32 cellular contexts compared by ENCODE assay signal in genomic region chrX:1685460-1685859, GRCh38.
DNase-seq lines count a peak whose midpoint lies in the region; ATAC-seq, FAIRE-seq and TF ChIP-seq lines count a peak whose summit lies in the region.
"Had no signal": no experiment of that assay in that cellular context is flagged by ENCODE, and none has a peak within 500 bp of the region (broad histone marks: within the 10 kb centered on the region; RNA-seq: fewer than 3 reads in every experiment).

No MANE protein-coding gene starts in this region.

- no peak overlapping the region for H3K4me2 ChIP-seq in GM12878 (ENCODE audit: control insufficient read depth, insufficient read depth)

- no peak for ATAC-seq in GM12878
- no peak for ATAC-seq in HG02759 (IDR thresholded peaks at IDR 0.05; ENCODE audit: unreplicated experiment)
- ATAC-seq: activated CD8-positive, alpha-beta T cell treated with anti-CD3 and anti-CD28 coated beads for 36 hours; left lung; stimulated activated naive CD8-positive, alpha-beta T cell treated with anti-CD3 and anti-CD28 coated beads, Interleukin-15, amount 100 ng/mL, for 72 hours had no signal

- RAD21 ChIA-PET in GM12878 (lab: Charles Lee; ENCODE audit: unreplicated experiment), result no interaction called here

- POLR2A ChIA-PET in GM12878 (lab: Charles Lee), result no interaction called here
- POLR2A ChIA-PET in activated CD4-positive, alpha-beta memory T cell treated with anti-CD3 and anti-CD28 coated beads for 36 hours (lab: Charles Lee), result no interaction called here

- no peaks in the 10 kb centered on the region for H3K36me3 ChIP-seq in GM12878 (ENCODE audit: control insufficient read depth in 2 of 2, insufficient read depth in 2 of 2, low read length in 1 of 2)
- H3K36me3 ChIP-seq: adrenal gland, HAP-1, left lung, right atrium auricular region, thoracic aorta had no signal

- no peak for TF ChIP-seq EP300 in GM12878 (IDR thresholded peaks at IDR 0.05; ENCODE audit: borderline replicate concordance in 1 of 2, control insufficient read depth in 1 of 2, low read depth in 2 of 2, low read length in 2 of 2)

- H3K27ac Mint-ChIP-seq in nephron progenitor cell, result peak overlapping the region; percentile 61
- H3K27ac Mint-ChIP-seq in activated CD4-positive, alpha-beta memory T cell treated with anti-CD3 and anti-CD28 coated beads for 36 hours, result no peak overlapping the region
- H3K27ac Mint-ChIP-seq: activated CD8-positive, alpha-beta T cell treated with anti-CD3 and anti-CD28 coated beads for 36 hours; activated T-helper 1 cell treated with anti-CD3 and anti-CD28 coated beads, Interleukin-12 subunit alpha, Interleukin-12 subunit beta, Interleukin-2, Interleukin-4 antibody, amounts not matched to agents 30 ng/mL and 10 ng/mL and 1 ng/mL, durations not matched to agents 14 hours and 24 hours and 36 hours; IgD-negative memory B cell; memory B cell; stimulated activated naive CD8-positive, alpha-beta T cell treated with anti-CD3 and anti-CD28 coated beads, Interleukin-15, amount 100 ng/mL, for 72 hours had no signal

- no peak overlapping the region for H3K9ac ChIP-seq in GM12878 (ENCODE audit: control insufficient read depth, insufficient read depth, low read length)

- BruUV-seq in GM12878 (replicated peaks; lab: Mats Ljungman, UMichigan), result no TSS peak

- in situ Hi-C loops in GM12878 (cut with MboI), result no loop called here

- H4K20me1 ChIP-seq in GM12878 (ENCODE audit: control insufficient read depth, insufficient read depth), result no peaks in the 10 kb centered on the region

- TF ChIP-seq POLR2A in GM12891 (IDR thresholded peaks at IDR 0.05; ENCODE audit: low read depth, low read length), result no peak
- TF ChIP-seq POLR2A in GM12878 (IDR thresholded peaks at IDR 0.05; ENCODE audit: low read depth, low read length), result no peak

- H3K27me3 ChIP-seq in GM12878 (replicated peaks in 1 of 2; ENCODE audit: control insufficient read depth in 2 of 2, insufficient read depth in 2 of 2, low read length in 1 of 2), result no peaks in the 10 kb centered on the region
- H3K27me3 ChIP-seq: adrenal gland, left lung, right atrium auricular region had no signal

- H3K9me3 Mint-ChIP-seq in nephron progenitor cell, result peaks cover 22% of the 10 kb centered on the region
- H3K9me3 Mint-ChIP-seq in activated CD4-positive, alpha-beta memory T cell treated with anti-CD3 and anti-CD28 coated beads for 36 hours, result peaks cover 14% of the 10 kb centered on the region

- H2AFZ ChIP-seq in GM12878 (ENCODE audit: control insufficient read depth, low read depth, low read length), result no peak overlapping the region

- intact Hi-C loops in GM12878 (cut with micrococcal nuclease; ENCODE audit: unreplicated experiment), result no loop called here
- intact Hi-C loops in activated CD4-positive, alpha-beta memory T cell treated with anti-CD3 and anti-CD28 coated beads for 36 hours (cut with micrococcal nuclease), result no loop called here

- no peaks in the 10 kb centered on the region for H3K79me2 ChIP-seq in GM12878 (ENCODE audit: control insufficient read depth, insufficient read depth, low read length)

- peaks cover 8% of the 10 kb centered on the region for H3K4me1 Mint-ChIP-seq in nephron progenitor cell
- H3K4me1 Mint-ChIP-seq in activated CD4-positive, alpha-beta memory T cell treated with anti-CD3 and anti-CD28 coated beads for 36 hours (ENCODE audit: low read depth), result peaks cover 18% of the 10 kb centered on the region

- TF ChIP-seq CTCF in GM12878 (IDR thresholded peaks at IDR 0.05 in 2 of 3, conservative IDR thresholded peaks at IDR 0.05 in 1 of 3; ENCODE audit: control insufficient read depth in 2 of 3, extremely low read depth in 1 of 3, insufficient read depth in 1 of 3, low read depth in 3 of 3, low read length in 3 of 3) (no peak), nephron progenitor cell (IDR thresholded peaks at IDR 0.05) (no peak)

- H3K27ac ChIP-seq in GM12878 (ENCODE audit: control insufficient read depth, insufficient read depth), result no peak overlapping the region
- H3K27ac ChIP-seq: adrenal gland, C4-2B, left lung, right atrium auricular region, SK-N-MC, thoracic aorta had no signal

- CTCF ChIA-PET in GM12878 (lab: Yijun Ruan, JAX), result no interaction called here
- CTCF ChIA-PET in activated CD4-positive, alpha-beta memory T cell treated with anti-CD3 and anti-CD28 coated beads for 36 hours (lab: Charles Lee), result no interaction called here

- H3K9me3 ChIP-seq in GM12878 (replicated peaks; ENCODE audit: control insufficient read depth, insufficient read depth, low read length), result no peaks in the 10 kb centered on the region
- H3K9me3 ChIP-seq: adrenal gland, HAP-1, right atrium auricular region, thoracic aorta had no signal

- H3K4me3 Mint-ChIP-seq in nephron progenitor cell, result no peak overlapping the region
- no peak overlapping the region for H3K4me3 Mint-ChIP-seq in activated CD4-positive, alpha-beta memory T cell treated with anti-CD3 and anti-CD28 coated beads for 36 hours
- H3K4me3 Mint-ChIP-seq: activated CD8-positive, alpha-beta T cell treated with anti-CD3 and anti-CD28 coated beads for 36 hours; activated T-helper 1 cell treated with anti-CD3 and anti-CD28 coated beads, Interleukin-12 subunit alpha, Interleukin-12 subunit beta, Interleukin-2, Interleukin-4 antibody, amounts not matched to agents 30 ng/mL and 10 ng/mL and 1 ng/mL, durations not matched to agents 14 hours and 24 hours and 36 hours; IgD-negative memory B cell; memory B cell; stimulated activated naive CD8-positive, alpha-beta T cell treated with anti-CD3 and anti-CD28 coated beads, Interleukin-15, amount 100 ng/mL, for 72 hours had no signal

- WGBS in GM12878 (ENCODE audit: insufficient coverage, insufficient replicate concordance, low lambda C conversion rate, missing lambda C conversion rate), result 100% methylated on average over 1 of the region's 2 CpGs

- TF ChIP-seq RAD21 in GM12878 (IDR thresholded peaks at IDR 0.05; ENCODE audit: insufficient read depth, low read depth, low read length), result no peak

- SMC1A ChIA-PET in GM12878 (lab: Charles Lee; ENCODE audit: uncharacterized antibody, unreplicated experiment), result no interaction called here

- H3K4me1 ChIP-seq in GM12878 (ENCODE audit: control insufficient read depth, insufficient read depth, low read length), result no peaks in the 10 kb centered on the region
- H3K4me1 ChIP-seq: adrenal gland, HAP-1, left lung, right atrium auricular region had no signal

- peaks cover 13% of the 10 kb centered on the region for H3K27me3 Mint-ChIP-seq in nephron progenitor cell (ENCODE audit: low read depth, poor library complexity)
- H3K27me3 Mint-ChIP-seq in activated CD4-positive, alpha-beta memory T cell treated with anti-CD3 and anti-CD28 coated beads for 36 hours, result no peaks in the 10 kb centered on the region
- H3K27me3 Mint-ChIP-seq: activated CD8-positive, alpha-beta T cell treated with anti-CD3 and anti-CD28 coated beads for 36 hours; IgD-negative memory B cell; memory B cell; stimulated activated naive CD8-positive, alpha-beta T cell treated with anti-CD3 and anti-CD28 coated beads, Interleukin-15, amount 100 ng/mL, for 72 hours had no signal

- no peak overlapping the region for H3K4me3 ChIP-seq in GM12878
- H3K4me3 ChIP-seq: adrenal gland, HAP-1, left lung, right atrium auricular region, SK-N-MC, thoracic aorta had no signal

- H3K36me3 Mint-ChIP-seq in nephron progenitor cell (ENCODE audit: low read depth), result no peaks in the 10 kb centered on the region
- peaks cover 21% of the 10 kb centered on the region for H3K36me3 Mint-ChIP-seq in activated CD4-positive, alpha-beta memory T cell treated with anti-CD3 and anti-CD28 coated beads for 36 hours

- DNase-seq in GM12891 (ENCODE audit: insufficient read length, low spot score) (no peak), M059J (ENCODE audit: low read depth) (peak; percentile 57), GM12878 (ENCODE audit: low read depth, low spot score) (no peak), nephron progenitor cell (no peak), DMS 273 treated with DMSO at 0.1 percent for 48 hours (lab: John Stamatoyannopoulos, UW) (no peak), NCI-H146 (lab: John Stamatoyannopoulos, UW) (no peak)
- DNase-seq in activated CD4-positive, alpha-beta memory T cell treated with anti-CD3 and anti-CD28 coated beads for 36 hours, result no peak
- DNase-seq: activated CD4-positive, CD25-positive, alpha-beta regulatory T cell treated with anti-CD3 and anti-CD28 coated beads, Interleukin-2, amount 50 U/mL, for 72 hours; activated CD8-positive, alpha-beta memory T cell treated with anti-CD3 and anti-CD28 coated beads, Interleukin-2, amount 50 U/mL, for 48 hours; activated CD8-positive, alpha-beta T cell treated with anti-CD3 and anti-CD28 coated beads for 36 hours; activated naive CD4-positive, alpha-beta T cell treated with Interleukin-2 at 50 U/mL for 16 hours; adrenal gland; Calu3; DND-41; left lung; NCI-H1092 treated with DMSO at 0.1 percent for 48 hours; NCI-H187; NCI-H446 treated with DMSO at 0.1 percent for 48 hours; NCI-H82; posterior cingulate gyrus; stimulated activated CD4-positive, alpha-beta T cell treated with anti-CD3 and anti-CD28 coated beads, Interleukin-1b, Interleukin-23, amount 100 ng/mL, for 48 hours; stimulated activated naive CD8-positive, alpha-beta T cell treated with anti-CD3 and anti-CD28 coated beads, Interleukin-15, amount 100 ng/mL, for 72 hours; T-helper 2 cell had no signal

- FAIRE-seq in GM12891 (lab: Jason Lieb, UNC) (peak; percentile 9), GM12878 (lab: Jason Lieb, UNC) (peak; percentile 94)

TF ChIP-seq in GM12891, 5 proteins besides CTCF, POLR2A, EP300 and RAD21:
- TF ChIP-seq PAX5 (IDR thresholded peaks at IDR 0.05; ENCODE audit: insufficient read depth, low read length, severe bottlenecking) (no peak), POU2F2 (IDR thresholded peaks at IDR 0.05; ENCODE audit: low read depth, low read length) (no peak)

TF ChIP-seq in GM12878, 131 proteins besides CTCF, POLR2A, EP300 and RAD21 (continues in another document):
- TF ChIP-seq ETV6 (conservative IDR thresholded peaks at IDR 0.05 in 1 of 2, IDR thresholded peaks at IDR 0.05 in 1 of 2; ENCODE audit: borderline replicate concordance in 1 of 2, low read depth in 1 of 2), result no peak
